ENCODE assay signal across 30 cellular contexts in genomic region chr2:65177754-65178442, GRCh38. TPM values are rescaled to one million over a fixed set of nuclear protein-coding genes. Genes with fewer than 3 reads are reported as not detected.
DNase-seq lines count a peak whose midpoint lies in the region; ATAC-seq, FAIRE-seq and TF ChIP-seq lines count a peak whose summit lies in the region.
"Had no signal": no experiment of that assay in that cellular context is flagged by ENCODE, and none has a peak within 500 bp of the region (broad histone marks: within the 10 kb centered on the region; RNA-seq: fewer than 3 reads in every experiment).

No MANE protein-coding gene starts in this region.

- peaks cover 0 to 8% of the 10 kb centered on the region in 2 experiments; a peak in 1 of 5 replicates for H3K27me3 ChIP-seq in K562 (ENCODE audit: control insufficient read depth in 2 of 2, insufficient read depth in 2 of 2, low read length in 2 of 2)

- peak; percentile 26 for FAIRE-seq in K562 (lab: Jason Lieb, UNC)
- FAIRE-seq: A204.1 had no signal

- H3K4me1 Mint-ChIP-seq in T-helper 17 cell: no peaks in the 10 kb centered on the region
- H3K4me1 Mint-ChIP-seq: H9, IgD-negative memory B cell, T-cell had no signal

- no peaks in the 10 kb centered on the region for H3K9me1 ChIP-seq in K562 (ENCODE audit: control insufficient read depth, insufficient read depth, low read length)

- TF ChIP-seq POLR2A in NB4 (IDR thresholded peaks at IDR 0.05; ENCODE audit: extremely low read depth, insufficient read length) (no peak), K562 (conservative IDR thresholded peaks at IDR 0.05) (no peak)

- H3K4me3 ChIP-seq in NB4 (ENCODE audit: low read depth, low read length) (no peak overlapping the region), K562 (no peak overlapping the region), mucosa of descending colon (no peak overlapping the region)
- H3K4me3 ChIP-seq: lower lobe of right lung had no signal

- no peak for TF ChIP-seq EP300 in K562 (IDR thresholded peaks at IDR 0.05; ENCODE audit: low read length)

- H3K4me2 ChIP-seq in K562 (ENCODE audit: insufficient read depth, low read length): no peak overlapping the region

- peaks cover 32% of the 10 kb centered on the region for H3K27me3 Mint-ChIP-seq in T-helper 17 cell
- H3K27me3 Mint-ChIP-seq: stimulated activated naive CD8-positive, alpha-beta T cell treated with anti-CD3 and anti-CD28 coated beads, Interleukin-15, Interleukin-2, amounts not matched to agents 100 ng/mL and 50 ng/mL, for 24 hours; type B pancreatic cell had no signal

- H3K4me3 Mint-ChIP-seq in T-helper 17 cell: no peak overlapping the region
- H3K4me3 Mint-ChIP-seq: activated T-cell treated with anti-CD3 and anti-CD28 coated beads, Interleukin-2, amount 50 U/mL, for 4 hours; H9; IgD-negative memory B cell; stimulated activated naive CD8-positive, alpha-beta T cell treated with anti-CD3 and anti-CD28 coated beads, Interleukin-15, Interleukin-2, amounts not matched to agents 100 ng/mL and 50 ng/mL, for 24 hours; T-cell; type B pancreatic cell had no signal

- H4K20me1 ChIP-seq in K562 (replicated peaks; ENCODE audit: control insufficient read depth, insufficient read depth, low read length): no peaks in the 10 kb centered on the region

- H2AFZ ChIP-seq in K562 (ENCODE audit: low read depth, low read length): no peak overlapping the region

- peaks cover 0 to 12% of the 10 kb centered on the region in 2 experiments; a peak in 2 of 5 replicates for H3K4me1 ChIP-seq in K562 (replicated peaks in 1 of 2; ENCODE audit: control insufficient read depth in 2 of 2, insufficient read depth in 2 of 2, low read length in 2 of 2)
- H3K4me1 ChIP-seq in mucosa of descending colon (ENCODE audit: low read depth): peaks cover 13% of the 10 kb centered on the region
- H3K4me1 ChIP-seq: foreskin keratinocyte, lower lobe of right lung had no signal

- no peak overlapping the region for H3K27ac ChIP-seq in K562 (ENCODE audit: extremely low read depth, low read depth, low read length)
- H3K27ac ChIP-seq: epithelial cell of prostate, foreskin keratinocyte, lower lobe of right lung had no signal

- TF ChIP-seq CTCF in NB4 (IDR thresholded peaks at IDR 0.05; ENCODE audit: low read depth, low read length) (no peak), K562 (IDR thresholded peaks at IDR 0.05 in 2 of 3, conservative IDR thresholded peaks at IDR 0.05 in 1 of 3; ENCODE audit: insufficient read depth in 2 of 3, low read depth in 1 of 3, low read length in 3 of 3) (no peak), mucosa of descending colon (IDR thresholded peaks at IDR 0.05) (no peak), GM10266 (IDR thresholded peaks at IDR 0.05; ENCODE audit: control insufficient read depth, insufficient read depth, low read depth, missing control alignments) (no peak)

- CTCF ChIA-PET in K562 (lab: Yijun Ruan, JAX; ENCODE audit: low intra/inter-chr PET ratio): no interaction called here

- in situ Hi-C loops in K562 (cut with MboI): no loop called here

- 20% methylated on average over 7 of the region's 8 CpGs for WGBS in K562 (ENCODE audit: insufficient coverage, low coverage, missing lambda C conversion rate)

- peak overlapping the region in 1 of 2 experiments; percentile 10; a peak in 1 of 4 replicates for H3K9ac ChIP-seq in K562 (ENCODE audit: insufficient read depth in 1 of 2, low read depth in 2 of 2, low read length in 2 of 2)

- no peaks in the 10 kb centered on the region for H3K36me3 ChIP-seq in K562 (ENCODE audit: control insufficient read depth, insufficient read depth, low read length)
- no peaks in the 10 kb centered on the region for H3K36me3 ChIP-seq in mucosa of descending colon (ENCODE audit: low read depth)
- H3K36me3 ChIP-seq: lower lobe of right lung had no signal

- no TSS peak for BruUV-seq in K562 (replicated peaks; lab: Mats Ljungman, UMichigan)

- intact Hi-C loops in K562 (cut with micrococcal nuclease) (no loop called here), mucosa of descending colon (cut with DNase I, micrococcal nuclease) (no loop called here)

- no peaks in the 10 kb centered on the region for H3K9me3 ChIP-seq in K562 (replicated peaks; ENCODE audit: control insufficient read depth, insufficient read depth, low read depth, low read length)
- H3K9me3 ChIP-seq in mucosa of descending colon: no peaks in the 10 kb centered on the region
- no peaks in the 10 kb centered on the region for H3K9me3 ChIP-seq in T-helper 17 cell (ENCODE audit: control insufficient read depth, low read length, poor library complexity, severe bottlenecking)
- H3K9me3 ChIP-seq: Caco-2, lower lobe of right lung had no signal

- peaks cover 6% of the 10 kb centered on the region for H3K36me3 Mint-ChIP-seq in T-helper 17 cell (ENCODE audit: low read depth)
- H3K36me3 Mint-ChIP-seq: IgD-negative memory B cell, T-cell, type B pancreatic cell had no signal

- H3K27ac Mint-ChIP-seq in T-helper 17 cell: no peak overlapping the region
- H3K27ac Mint-ChIP-seq: H9; IgD-negative memory B cell; stimulated activated naive CD8-positive, alpha-beta T cell treated with anti-CD3 and anti-CD28 coated beads, Interleukin-15, Interleukin-2, amounts not matched to agents 100 ng/mL and 50 ng/mL, for 24 hours; T-cell; type B pancreatic cell had no signal

- no peaks in the 10 kb centered on the region for H3K79me2 ChIP-seq in K562 (ENCODE audit: control insufficient read depth, insufficient read depth, low read length)

- POLR2A ChIA-PET in K562 (lab: Yijun Ruan, JAX): interaction anchor here (0.5 to 1.5 kb wide), 3 partner anchors 9 to 233 kb away, joined by 3 to 5 read pairs (median 3); no protein-coding TSS in a partner anchor

- DNase-seq in A172 (ENCODE audit: low spot score) (peak; percentile 33), NB4 (ENCODE audit: low read depth) (peak; percentile 28), K562 (ENCODE audit: extremely low read depth in 1 of 4, low spot score in 3 of 4) (no peak), mucosa of descending colon (peak; percentile 78 to 86 (median 83)), T-helper 17 cell (no peak), GM10266 (ENCODE audit: extremely low spot score) (no peak), NCI-H1092 (lab: John Stamatoyannopoulos, UW) (no peak), KG1 (lab: John Stamatoyannopoulos, UW) (no peak)
- DNase-seq: activated CD8-positive, alpha-beta memory T cell treated with anti-CD3 and anti-CD28 coated beads for 24 hours; activated naive CD4-positive, alpha-beta T cell treated with Interleukin-2 at 50 U/mL for 16 hours; activated T-cell treated with anti-CD3 and anti-CD28 coated beads, Interleukin-2, amount 50 U/mL, for 4 hours; amygdala; Caco-2; central memory CD4-positive, alpha-beta T cell; foreskin keratinocyte; H9; hippocampal formation; lower lobe of right lung; NCI-H187; NCI-H748 treated with DMSO at 0.1 percent for 48 hours; occipital lobe; SHP77 treated with DMSO at 0.1 percent for 48 hours; stimulated activated CD4-positive, alpha-beta T cell treated with anti-CD3 and anti-CD28 coated beads, Interleukin-12 subunit alpha, Interleukin-12 subunit beta, amount 100 ng/mL, for 4 hours; stimulated activated CD4-positive, alpha-beta T cell treated with anti-CD3 and anti-CD28 coated beads, Interleukin-4, amount 100 ng/mL, for 4 hours; T-cell had no signal

- TF ChIP-seq RAD21 in K562 (CRISPR knock-in tag; conservative IDR thresholded peaks at IDR 0.05 in 1 of 2, IDR thresholded peaks at IDR 0.05 in 1 of 2): no peak

- ATAC-seq in K562 (no peak; the same call in 2 of the 3 replicates), mucosa of descending colon (peak; percentile 96), T-helper 17 cell (no peak)
- ATAC-seq: activated T-cell treated with anti-CD3 and anti-CD28 coated beads, Interleukin-2, amount 50 U/mL, for 4 hours; foreskin keratinocyte; T-cell had no signal

RNA-seq across cellular contexts. Expression of gene RAB1A, which starts 48.0 kb away (rescaled TPM):
- total RNA-seq in A172 (2014; rRNA removed; shearing (Covaris generic)): 143 and 156 TPM in 2 replicates
- 20.3 and 50.3 TPM in 2 replicates for total RNA-seq in K562 (2011; cell fraction: chromatin; rRNA removed; ENCODE audit: low replicate concordance)
- total RNA-seq in K562 (2011; cell fraction: nucleolus; rRNA removed): 13.5 and 14.3 TPM in 2 replicates
- 36.1 and 60.5 TPM in 2 replicates for total RNA-seq in K562 (2011; cell fraction: nucleoplasm; rRNA removed)
- total RNA-seq in K562 (2014; rRNA removed) (62.2 and 83.5 TPM in 2 replicates), K562 (2014; rRNA removed; fragmentation: Illumina TruSeq; extraction: Trizol) (67.7 and 81.4 TPM in 2 replicates), K562 (2015; rRNA removed; fragmentation: Illumina TruSeq; extraction: Trizol) (64.4 and 66.7 TPM in 2 replicates), K562 (2021) (93.9 and 99.4 TPM in 2 replicates), mucosa of descending colon (100 to 1,000 TPM; 144 to 165 (median 151) TPM), T-helper 17 cell (10 to 100 TPM; 65.2 to 78.1 TPM)
- polyA plus RNA-seq in K562 (2011; rRNA removed) (144 and 163 TPM in 2 replicates), K562 (2014; fragmentation: Illumina TruSeq; extraction: Trizol) (81.5 and 89.1 TPM in 2 replicates), K562 (2014; fragmentation: Nextera tagmentation; extraction: Ambion mirVana) (10 to 100 TPM; 43.8 to 47.8 TPM), K562 (2014; rRNA removed) (125 and 136 TPM in 2 replicates)
- 33.7 and 80.3 TPM in 2 replicates for polyA plus RNA-seq in K562 (2011; cell fraction: cytosol; rRNA removed)
- polyA plus RNA-seq in K562 (2011; cell fraction: nucleus; rRNA removed): 23.6 and 40.8 TPM in 2 replicates
- 116 and 153 TPM in 2 replicates for polyA plus RNA-seq in K562 (2012)
- 93.6 and 96.1 TPM in 2 replicates for polyA minus RNA-seq in K562 (2011; rRNA and poly(A)+ RNA removed)
- 31.6 and 38.0 TPM in 2 replicates for polyA minus RNA-seq in K562 (2011; cell fraction: cytosol; rRNA and poly(A)+ RNA removed)
- 13.1 and 22.5 TPM in 2 replicates for polyA minus RNA-seq in K562 (2011; cell fraction: nucleus; rRNA and poly(A)+ RNA removed)

RNA-seq across cellular contexts. Expression of gene ACTR2, which starts 49.7 kb away (rescaled TPM):
- total RNA-seq in A172 (2014; rRNA removed; shearing (Covaris generic)): 93.3 and 103 TPM in 2 replicates
- 19.1 and 38.4 TPM in 2 replicates for total RNA-seq in K562 (2011; cell fraction: chromatin; rRNA removed; ENCODE audit: low replicate concordance)
- 12.6 and 16.7 TPM in 2 replicates for total RNA-seq in K562 (2011; cell fraction: nucleolus; rRNA removed)
- total RNA-seq in K562 (2011; cell fraction: nucleoplasm; rRNA removed): 26.9 and 40.4 TPM in 2 replicates
- total RNA-seq in K562 (2014; rRNA removed) (56.3 and 65.8 TPM in 2 replicates), K562 (2014; rRNA removed; fragmentation: Illumina TruSeq; extraction: Trizol) (98.5 and 124 TPM in 2 replicates), K562 (2015; rRNA removed; fragmentation: Illumina TruSeq; extraction: Trizol) (96.3 and 108 TPM in 2 replicates), K562 (2021) (215 and 239 TPM in 2 replicates), mucosa of descending colon (100 to 1,000 TPM; 235 to 273 (median 268) TPM), T-helper 17 cell (100 to 1,000 TPM; 220 to 243 TPM)
- polyA plus RNA-seq in K562 (2011; rRNA removed) (127 and 179 TPM in 2 replicates), K562 (2014; fragmentation: Illumina TruSeq; extraction: Trizol) (183 and 192 TPM in 2 replicates), K562 (2014; fragmentation: Nextera tagmentation; extraction: Ambion mirVana) (10 to 100 TPM; 47.3 to 57.3 TPM), K562 (2014; rRNA removed) (118 and 122 TPM in 2 replicates)
- polyA plus RNA-seq in K562 (2011; cell fraction: cytosol; rRNA removed): 27.6 and 80.2 TPM in 2 replicates
- 12.3 and 25.4 TPM in 2 replicates for polyA plus RNA-seq in K562 (2011; cell fraction: nucleus; rRNA removed)
- polyA plus RNA-seq in K562 (2012): 219 and 224 TPM in 2 replicates
- 156 and 194 TPM in 2 replicates for polyA minus RNA-seq in K562 (2011; rRNA and poly(A)+ RNA removed)
- polyA minus RNA-seq in K562 (2011; cell fraction: cytosol; rRNA and poly(A)+ RNA removed): 86.4 and 105 TPM in 2 replicates
- polyA minus RNA-seq in K562 (2011; cell fraction: nucleus; rRNA and poly(A)+ RNA removed): 7.8 and 20.1 TPM in 2 replicates

Comparison
In these comparisons a context has a peak if more than half of its experiments do, and no peak if none do; other contexts are left out.
1. DNase-seq: peak in A172 (single experiment), NB4 (single experiment) and mucosa of descending colon (3 of 3); none in K562 (0 of 4), T-helper 17 cell (0 of 3), GM10266 (single experiment), NCI-H1092 (single experiment) and KG1 (single experiment).